In the genomic region with DNA sequence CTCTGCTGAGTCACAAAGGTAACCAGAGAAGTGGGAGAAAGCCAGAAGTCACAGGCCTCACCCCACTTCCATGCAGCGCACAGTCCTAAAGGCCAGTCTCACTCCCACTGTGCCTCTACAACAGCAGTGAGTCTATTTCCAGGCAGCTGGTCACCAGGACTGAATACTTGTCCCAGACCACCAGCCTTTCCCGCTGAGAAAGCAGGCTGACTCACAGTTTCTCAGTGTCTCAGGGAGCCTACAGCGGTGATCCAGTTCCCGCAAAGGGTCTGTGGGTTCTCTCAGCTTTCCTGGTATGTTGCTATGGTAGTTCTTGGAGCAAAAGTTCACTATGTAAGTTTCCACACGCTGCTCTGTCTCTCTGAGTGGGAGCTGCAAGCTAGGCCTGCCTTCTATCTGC, we compare ENCODE assay signal across 19 cellular contexts.
DNase-seq lines count a peak whose midpoint lies in the region; ATAC-seq and TF ChIP-seq lines count a peak whose summit lies in the region.
"Had no signal": no experiment of that assay in that cellular context is flagged by ENCODE, and none has a peak within 500 bp of the region (broad histone marks: within the 10 kb centered on the region; RNA-seq: fewer than 3 reads in every experiment).

No MANE protein-coding gene starts in this region.

- no peak overlapping the region for H3K27ac ChIP-seq in hepatocyte
- H3K27ac ChIP-seq: esophagus squamous epithelium, parathyroid adenoma, vagina had no signal

- H3K27me3 Mint-ChIP-seq in activated naive CD4-positive, alpha-beta T cell treated with anti-CD3 and anti-CD28 coated beads for 36 hours (ENCODE audit: low read depth), result no peaks in the 10 kb centered on the region
- H3K27me3 Mint-ChIP-seq in activated naive CD8-positive, alpha-beta T cell treated with anti-CD3 and anti-CD28 coated beads, Interleukin-2, amount 50 U/mL, for 24 hours, result no peaks in the 10 kb centered on the region
- no peaks in the 10 kb centered on the region for H3K27me3 Mint-ChIP-seq in stimulated activated naive CD8-positive, alpha-beta T cell treated with anti-CD3 and anti-CD28 coated beads, Interleukin-15, amount 100 ng/mL, for 72 hours
- H3K27me3 Mint-ChIP-seq: activated naive CD4-positive, alpha-beta T cell treated with anti-CD3 and anti-CD28 coated beads, Interleukin-2, amount 10 ng/mL, durations not matched to agents 7 days and 5 days had no signal

- no peaks in the 10 kb centered on the region for H3K79me2 ChIP-seq in hepatocyte
- H3K79me2 ChIP-seq: parathyroid adenoma had no signal

- peak overlapping the region; percentile 46 for H3K27ac Mint-ChIP-seq in activated naive CD4-positive, alpha-beta T cell treated with anti-CD3 and anti-CD28 coated beads for 36 hours
- no peak overlapping the region for H3K27ac Mint-ChIP-seq in activated naive CD8-positive, alpha-beta T cell treated with anti-CD3 and anti-CD28 coated beads, Interleukin-2, amount 50 U/mL, for 24 hours
- H3K27ac Mint-ChIP-seq in stimulated activated naive CD8-positive, alpha-beta T cell treated with anti-CD3 and anti-CD28 coated beads, Interleukin-15, amount 100 ng/mL, for 72 hours, result peak overlapping the region; percentile 23 to 79
- H3K27ac Mint-ChIP-seq: activated naive CD4-positive, alpha-beta T cell treated with anti-CD3 and anti-CD28 coated beads, Interleukin-2, amount 10 ng/mL, durations not matched to agents 7 days and 5 days had no signal

- no peaks in the 10 kb centered on the region for H3K9me2 ChIP-seq in hepatocyte (replicated peaks; ENCODE audit: insufficient read depth)

- CTCF ChIA-PET in activated naive CD4-positive, alpha-beta T cell treated with anti-CD3 and anti-CD28 coated beads for 36 hours (lab: Charles Lee), result no interaction called here

- peaks cover 11% of the 10 kb centered on the region for H3K36me3 Mint-ChIP-seq in activated naive CD4-positive, alpha-beta T cell treated with anti-CD3 and anti-CD28 coated beads for 36 hours (ENCODE audit: low read depth)
- peaks cover 17% of the 10 kb centered on the region for H3K36me3 Mint-ChIP-seq in activated naive CD8-positive, alpha-beta T cell treated with anti-CD3 and anti-CD28 coated beads, Interleukin-2, amount 50 U/mL, for 24 hours (ENCODE audit: low read depth)

- WGBS in hepatocyte (ENCODE audit: low lambda C conversion rate, missing lambda C conversion rate), result 87% methylated on average over 5 of the region's 5 CpGs

- H4K20me1 ChIP-seq in hepatocyte (ENCODE audit: insufficient read depth, poor library complexity, severe bottlenecking), result no peaks in the 10 kb centered on the region

- no peaks in the 10 kb centered on the region for H3K9me3 ChIP-seq in hepatocyte (ENCODE audit: low read depth)
- H3K9me3 ChIP-seq: esophagus squamous epithelium, vagina had no signal

- H3K4me2 ChIP-seq in hepatocyte, result no peak overlapping the region

- DNase-seq in activated naive CD4-positive, alpha-beta T cell treated with anti-CD3 and anti-CD28 coated beads for 36 hours, result no peak
- no peak for DNase-seq in activated naive CD4-positive, alpha-beta T cell treated with anti-CD3 and anti-CD28 coated beads, Interleukin-2, amount 50 U/mL, for 16 hours
- DNase-seq in activated naive CD8-positive, alpha-beta T cell treated with anti-CD3 and anti-CD28 coated beads, Interleukin-2, amount 50 U/mL, for 24 hours, result no peak
- DNase-seq in hepatocyte (ENCODE audit: low spot score), result peak; percentile 16
- DNase-seq in stimulated activated naive CD8-positive, alpha-beta T cell treated with anti-CD3 and anti-CD28 coated beads, Interleukin-15, amount 100 ng/mL, for 72 hours, result no peak
- DNase-seq in putamen (ENCODE audit: low spot score), result no peak
- DNase-seq: activated CD4-positive, CD25-positive, alpha-beta regulatory T cell; activated CD8-positive, alpha-beta memory T cell treated with anti-CD3 and anti-CD28 coated beads, Interleukin-2, amount 50 U/mL, for 48 hours; activated naive CD4-positive, alpha-beta T cell treated with anti-CD3 and anti-CD28 coated beads, Interleukin-2, amount 10 ng/mL, durations not matched to agents 7 days and 5 days; effector memory CD4-positive, alpha-beta T cell; esophagus squamous epithelium; NCI-H1092; Right ventricle myocardium superior; stimulated activated CD4-positive, alpha-beta T cell treated with anti-CD3 and anti-CD28 coated beads, Interleukin-4, amount 100 ng/mL, for 24 hours had no signal

- no peak overlapping the region for H2AFZ ChIP-seq in hepatocyte
- H2AFZ ChIP-seq: parathyroid adenoma had no signal

- H3K9me3 Mint-ChIP-seq in activated naive CD4-positive, alpha-beta T cell treated with anti-CD3 and anti-CD28 coated beads for 36 hours, result peaks cover 32% of the 10 kb centered on the region
- H3K9me3 Mint-ChIP-seq in activated naive CD8-positive, alpha-beta T cell treated with anti-CD3 and anti-CD28 coated beads, Interleukin-2, amount 50 U/mL, for 24 hours, result peaks cover 47% of the 10 kb centered on the region
- H3K9me3 Mint-ChIP-seq in stimulated activated naive CD8-positive, alpha-beta T cell treated with anti-CD3 and anti-CD28 coated beads, Interleukin-15, amount 100 ng/mL, for 72 hours, result peaks cover 56 to 57% of the 10 kb centered on the region in 2 donors

- no peak for TF ChIP-seq CTCF in hepatocyte (IDR thresholded peaks at IDR 0.05; ENCODE audit: poor library complexity)

- H3K4me3 ChIP-seq in hepatocyte, result no peak overlapping the region
- H3K4me3 ChIP-seq: esophagus squamous epithelium, lung, vagina had no signal

- no peaks in the 10 kb centered on the region for H3K27me3 ChIP-seq in hepatocyte
- H3K27me3 ChIP-seq: vagina had no signal

- ATAC-seq in activated naive CD8-positive, alpha-beta T cell treated with anti-CD3 and anti-CD28 coated beads, Interleukin-2, amount 50 U/mL, for 24 hours, result peak; percentile 52
- no peak for ATAC-seq in stimulated activated naive CD8-positive, alpha-beta T cell treated with anti-CD3 and anti-CD28 coated beads, Interleukin-15, amount 100 ng/mL, for 72 hours
- ATAC-seq in HG03432 (IDR thresholded peaks at IDR 0.05; ENCODE audit: unreplicated experiment), result no peak
- ATAC-seq in GM21576 (IDR thresholded peaks at IDR 0.05; ENCODE audit: unreplicated experiment), result no peak

- H3K4me1 ChIP-seq in hepatocyte (ENCODE audit: insufficient read depth), result no peaks in the 10 kb centered on the region
- H3K4me1 ChIP-seq: esophagus squamous epithelium, parathyroid adenoma, vagina had no signal

- H3K4me3 Mint-ChIP-seq in activated naive CD4-positive, alpha-beta T cell treated with anti-CD3 and anti-CD28 coated beads for 36 hours, result no peak overlapping the region
- no peak overlapping the region for H3K4me3 Mint-ChIP-seq in activated naive CD8-positive, alpha-beta T cell treated with anti-CD3 and anti-CD28 coated beads, Interleukin-2, amount 50 U/mL, for 24 hours
- H3K4me3 Mint-ChIP-seq in stimulated activated naive CD8-positive, alpha-beta T cell treated with anti-CD3 and anti-CD28 coated beads, Interleukin-15, amount 100 ng/mL, for 72 hours, result peak overlapping the region in 1 of 2 donors; percentile 26
- H3K4me3 Mint-ChIP-seq: activated naive CD4-positive, alpha-beta T cell treated with anti-CD3 and anti-CD28 coated beads, Interleukin-2, amount 10 ng/mL, durations not matched to agents 7 days and 5 days had no signal

- intact Hi-C loops in activated naive CD4-positive, alpha-beta T cell treated with anti-CD3 and anti-CD28 coated beads for 36 hours (cut with micrococcal nuclease), result no loop called here

- H3K36me3 ChIP-seq in hepatocyte (replicated peaks; ENCODE audit: insufficient read depth, low read depth), result no peaks in the 10 kb centered on the region
- H3K36me3 ChIP-seq: esophagus squamous epithelium, vagina had no signal

- H3K4me1 Mint-ChIP-seq in activated naive CD4-positive, alpha-beta T cell treated with anti-CD3 and anti-CD28 coated beads for 36 hours (ENCODE audit: low read depth), result peaks cover 44% of the 10 kb centered on the region
- peaks cover 54% of the 10 kb centered on the region for H3K4me1 Mint-ChIP-seq in activated naive CD8-positive, alpha-beta T cell treated with anti-CD3 and anti-CD28 coated beads, Interleukin-2, amount 50 U/mL, for 24 hours
- H3K4me1 Mint-ChIP-seq in stimulated activated naive CD8-positive, alpha-beta T cell treated with anti-CD3 and anti-CD28 coated beads, Interleukin-15, amount 100 ng/mL, for 72 hours, result peaks cover 50% of the 10 kb centered on the region
